In the genomic region with DNA sequence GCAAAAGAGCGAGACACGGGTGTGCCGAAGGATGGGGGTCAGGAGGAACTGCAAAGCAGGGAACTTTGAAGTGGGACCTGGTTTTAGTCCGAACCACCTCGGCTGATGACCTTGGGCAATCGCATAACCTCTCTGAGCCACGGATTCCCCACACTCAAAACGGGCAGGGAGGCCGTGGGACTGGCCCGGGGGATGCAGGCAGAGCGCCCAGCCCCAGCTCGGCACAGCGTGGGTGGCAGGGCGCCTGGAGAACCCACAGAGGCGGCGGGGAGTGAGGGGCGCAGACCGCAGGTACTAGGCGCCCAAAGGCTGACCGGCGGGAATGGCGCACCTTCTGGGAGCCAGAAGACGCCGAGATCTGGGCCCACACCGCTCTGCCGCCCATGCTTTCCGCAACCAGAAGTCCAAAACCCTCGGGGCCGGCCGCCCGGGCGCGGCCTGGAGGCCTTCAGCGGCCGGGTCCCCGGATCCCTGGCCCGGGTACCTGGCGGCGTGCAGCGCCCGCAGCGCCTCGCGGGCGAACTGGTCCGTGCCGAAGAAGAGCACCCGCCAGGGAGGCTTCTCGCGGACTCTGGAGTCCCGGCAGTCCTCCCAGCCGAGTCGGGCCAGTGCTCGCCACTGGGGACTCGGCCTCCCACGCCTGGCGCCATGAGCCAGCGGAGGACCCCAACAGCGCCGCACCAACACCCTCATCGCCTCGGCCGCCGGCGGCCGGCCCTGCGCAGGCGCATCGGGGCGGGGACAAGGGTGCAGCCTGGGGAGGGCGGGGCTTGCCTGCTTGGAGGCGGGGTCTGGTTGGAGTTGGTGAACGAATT, we compare ENCODE assay signal across 7 cellular contexts. TPM values are rescaled to one million over a fixed set of nuclear protein-coding genes. Genes with fewer than 3 reads are reported as not detected.
DNase-seq lines count a peak whose midpoint lies in the region; ATAC-seq and TF ChIP-seq lines count a peak whose summit lies in the region.

A gene (minus strand): TSS at position 719 of the 815 bp plus-strand sequence. CDS start 26 bp downstream, at position 693.

- TF ChIP-seq CTCF in activated B cell treated with CpG ODN at 0.5 μM for 24 hours (IDR thresholded peaks at IDR 0.05) = no peak
- peak in 1 of 11 experiments; percentile 35 for TF ChIP-seq CTCF in spleen (IDR thresholded peaks at IDR 0.05 in 8 of 11, conservative IDR thresholded peaks at IDR 0.05 in 3 of 11)

- peaks cover 23% of the 10 kb centered on the region for H3K4me1 Mint-ChIP-seq in activated B cell treated with CpG ODN at 0.5 μM for 24 hours

- H3K4me1 ChIP-seq in spleen = peaks cover 10 to 45% (median 31%) of the 10 kb centered on the region in 6 donors

- peak within 1 kb of the TSS; percentile 85 for H3K4me3 Mint-ChIP-seq in activated B cell treated with CpG ODN at 0.5 μM for 24 hours

- peak; percentile 84 for ATAC-seq in GM18502 (IDR thresholded peaks at IDR 0.05; ENCODE audit: poor library complexity, unreplicated experiment)
- ATAC-seq in HG02870 (IDR thresholded peaks at IDR 0.05; ENCODE audit: unreplicated experiment) = peak; percentile 63
- peak; percentile 96 for ATAC-seq in activated B cell treated with CpG ODN at 0.5 μM for 24 hours (ENCODE audit: low read depth)

- H3K9me3 Mint-ChIP-seq in activated B cell treated with CpG ODN at 0.5 μM for 24 hours = no peaks in the 10 kb centered on the region

- peak; percentile 40 for DNase-seq in NCI-H2196 treated with DMSO at 0.1 percent for 48 hours (lab: John Stamatoyannopoulos, UW; ENCODE audit: unreplicated experiment)
- peak; percentile 91 for DNase-seq in activated B cell treated with CpG ODN at 0.5 μM for 24 hours
- DNase-seq in caudate nucleus (lab: John Stamatoyannopoulos, UW) = peak in 60 of 61 donors; percentile 11 to 94 (median 83)
- peak; percentile 76 for DNase-seq in iris pigment epithelial cell (ENCODE audit: low read depth)
- DNase-seq in spleen = peak; percentile 98

- H3K9me3 ChIP-seq in spleen = no peaks in the 10 kb centered on the region

- H3K27ac ChIP-seq in caudate nucleus (ENCODE audit: low read depth, low read length) (peak within 1 kb of the TSS; percentile 56), spleen (peak within 1 kb of the TSS; percentile 46 to 89 (median 78))

- CTCF ChIA-PET in activated B cell treated with CpG ODN at 0.5 μM for 24 hours (lab: Charles Lee) = no interaction called here

- peak within 1 kb of the TSS; percentile 13 for H3K27ac Mint-ChIP-seq in activated B cell treated with CpG ODN at 0.5 μM for 24 hours

- peak within 1 kb of the TSS; percentile 77 to 98 (median 93) for H3K4me3 ChIP-seq in spleen

- POLR2A ChIA-PET in activated B cell treated with CpG ODN at 0.5 μM for 24 hours (lab: Charles Lee) = interaction anchor here (0.6 kb wide), 1 partner anchor 40 kb away, joined by 5 read pairs; a partner anchor contains a TSS

- peaks cover 22% of the 10 kb centered on the region for H3K36me3 Mint-ChIP-seq in activated B cell treated with CpG ODN at 0.5 μM for 24 hours (ENCODE audit: low read depth)

- peak in 2 of 3 donors; percentile 73 to 79 for TF ChIP-seq POLR2A in spleen (IDR thresholded peaks at IDR 0.05)

- H3K27me3 ChIP-seq in spleen (replicated peaks in 1 of 7) = no peaks in the 10 kb centered on the region

- intact Hi-C loops in activated B cell treated with CpG ODN at 0.5 μM for 24 hours (cut with micrococcal nuclease) = loop anchor here (1.0 kb wide), 2 partner anchors 39 to 275 kb away; a partner anchor contains a TSS
- intact Hi-C loops in spleen (cut with DNase I; ENCODE audit: low total_unique reads) = no loop called here

- 0 to 1% (median 1%) methylated on average over 27 to 73 of the region's 73 CpGs for WGBS in spleen, 5 donors

- peaks cover 7% of the 10 kb centered on the region for H3K27me3 Mint-ChIP-seq in activated B cell treated with CpG ODN at 0.5 μM for 24 hours

- peaks cover 0 to 29% (median 18%) of the 10 kb centered on the region in 6 donors for H3K36me3 ChIP-seq in spleen

RNA-seq across cellular contexts. Expression of the gene that starts here (rescaled TPM):
- total RNA-seq in activated B cell treated with CpG ODN at 0.5 μM for 24 hours (9.8 and 13.5 TPM in 2 replicates), spleen (10 to 100 TPM; 10.8 to 27.5 (median 14.8) TPM)
- 1 to 10 TPM; 3.7 to 8.3 (median 5.7) TPM for polyA plus RNA-seq in spleen

Comparison
In these comparisons a context has a peak if more than half of its experiments do, and no peak if none do; other contexts are left out.
1. Peak in every context shown above with its lines: DNase-seq, ATAC-seq, H3K4me3 ChIP-seq and H3K27ac ChIP-seq.
2. DNase-seq: peak in every context shown above with its lines; median percentile 98 in spleen; 91 in activated B cell treated with CpG ODN at 0.5 μM for 24 hours; 83 in caudate nucleus; 76 in iris pigment epithelial cell; 40 in NCI-H2196 treated with DMSO at 0.1 percent for 48 hours.